In the genomic region with DNA sequence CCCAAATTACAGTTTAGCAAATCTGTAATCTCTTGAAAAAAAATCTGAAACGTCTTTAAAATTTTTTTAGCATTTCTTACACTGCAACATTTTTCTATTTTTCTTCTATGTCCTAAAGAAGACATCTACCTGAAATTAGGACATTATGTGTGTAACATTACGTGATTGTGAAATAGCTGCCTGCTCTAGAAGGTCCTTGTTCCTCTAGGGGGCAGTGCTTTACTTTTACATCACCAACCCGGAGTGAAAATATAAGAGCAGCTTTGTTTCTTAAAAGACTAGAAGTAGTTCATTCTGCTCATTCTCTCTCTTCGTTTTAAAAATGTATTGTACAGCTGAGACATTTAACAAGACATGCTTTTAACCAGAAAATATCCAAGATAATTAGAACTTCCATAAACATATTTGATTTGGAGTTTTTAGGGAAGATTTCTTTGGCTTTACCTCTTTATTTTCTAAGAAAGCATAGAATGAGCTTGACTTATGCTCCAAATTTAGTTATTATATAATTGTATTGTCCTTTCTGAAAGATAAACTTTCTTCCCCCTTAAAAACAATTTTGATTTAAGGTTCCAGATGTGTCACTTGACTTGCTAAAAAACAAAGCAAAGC, we compare ENCODE assay signal across 9 cellular contexts. TPM values are rescaled to one million over a fixed set of nuclear protein-coding genes. Genes with fewer than 3 reads are reported as not detected.
DNase-seq lines count a peak whose midpoint lies in the region; ATAC-seq and TF ChIP-seq lines count a peak whose summit lies in the region.
"Had no signal": no experiment of that assay in that cellular context is flagged by ENCODE, and none has a peak within 500 bp of the region (broad histone marks: within the 10 kb centered on the region; RNA-seq: fewer than 3 reads in every experiment).

No MANE protein-coding gene starts in this region.

- TF ChIP-seq CTCF in ascending aorta (IDR thresholded peaks at IDR 0.05) (peak; percentile 12 to 74 (median 65)), right atrium auricular region (IDR thresholded peaks at IDR 0.05) (peak; percentile 77 to 81), retinal pigment epithelial cell (conservative IDR thresholded peaks at IDR 0.05; ENCODE audit: low read depth, low read length) (peak; percentile 89)

- H3K27me3 ChIP-seq in ascending aorta, result no peaks in the 10 kb centered on the region
- H3K27me3 ChIP-seq in right atrium auricular region, result no peaks in the 10 kb centered on the region
- H3K27me3 ChIP-seq: BLaER1 had no signal

- no peaks in the 10 kb centered on the region for H3K4me1 ChIP-seq in ascending aorta
- peaks cover 0 to 5% of the 10 kb centered on the region in 2 donors for H3K4me1 ChIP-seq in right atrium auricular region

- no peak overlapping the region for H3K27ac ChIP-seq in ascending aorta
- H3K27ac ChIP-seq in right atrium auricular region, result no peak overlapping the region
- H3K27ac ChIP-seq: BLaER1 had no signal

- H3K36me3 ChIP-seq in ascending aorta (no peaks in the 10 kb centered on the region), right atrium auricular region (no peaks in the 10 kb centered on the region)
- H3K36me3 ChIP-seq: BLaER1 had no signal

- ATAC-seq in GM21360 (IDR thresholded peaks at IDR 0.05; ENCODE audit: unreplicated experiment), result peak; percentile 95
- ATAC-seq in HG03558 (IDR thresholded peaks at IDR 0.05; ENCODE audit: extremely low read depth, unreplicated experiment), result peak; percentile 78

- H3K9me3 ChIP-seq in ascending aorta, result no peaks in the 10 kb centered on the region
- H3K9me3 ChIP-seq in right atrium auricular region, result peaks cover 0 to 7% of the 10 kb centered on the region in 2 donors

- DNase-seq in NCI-H1417 (lab: John Stamatoyannopoulos, UW) (peak; percentile 25 to 72 (median 50)), NCI-H1417 treated with DMSO at 0.1 percent for 48 hours (lab: John Stamatoyannopoulos, UW) (no peak), NCI-H526 treated with DMSO at 0.1 percent for 48 hours (lab: John Stamatoyannopoulos, UW) (peak; percentile 36), ascending aorta (ENCODE audit: low spot score in 2 of 2) (no peak), right atrium auricular region (ENCODE audit: low spot score) (no peak), retinal pigment epithelial cell (ENCODE audit: low read depth) (peak; percentile 36)

- H3K4me3 ChIP-seq in ascending aorta (peak overlapping the region in 1 of 2 donors; percentile 28), right atrium auricular region (no peak overlapping the region), retinal pigment epithelial cell (ENCODE audit: low read length) (no peak overlapping the region)
- H3K4me3 ChIP-seq: BLaER1 had no signal

- intact Hi-C loops in ascending aorta (cut with DNase I), result loop anchor here (2.0 kb wide), 1 partner anchor 304 kb away; no protein-coding TSS in a partner anchor

RNA-seq across cellular contexts. Expression of gene RIOK2, which starts 48.1 kb away (rescaled TPM):
- total RNA-seq in ascending aorta, result 3.7 TPM
- total RNA-seq in right atrium auricular region, result 10 to 100 TPM; 19.2 to 20.4 TPM

Comparison
In these comparisons a context has a peak if more than half of its experiments do, and no peak if none do; other contexts are left out.
1. DNase-seq: peak in NCI-H1417 (3 of 3), NCI-H526 treated with DMSO at 0.1 percent for 48 hours (single experiment) and retinal pigment epithelial cell (single experiment); none in NCI-H1417 treated with DMSO at 0.1 percent for 48 hours (single experiment), ascending aorta (0 of 2) and right atrium auricular region (single experiment).
2. Peak in every context shown above with its lines, with median percentiles within 50 percentile points of each other: CTCF ChIP-seq.